ENCODE assay signal across 19 cellular contexts in genomic region chr2:216574046-216574445, GRCh38. TPM values are rescaled to one million over a fixed set of nuclear protein-coding genes. Genes with fewer than 3 reads are reported as not detected.
DNase-seq lines count a peak whose midpoint lies in the region; ATAC-seq and TF ChIP-seq lines count a peak whose summit lies in the region.
"Had no signal": no experiment of that assay in that cellular context is flagged by ENCODE, and none has a peak within 500 bp of the region (broad histone marks: within the 10 kb centered on the region; RNA-seq: fewer than 3 reads in every experiment).

No MANE protein-coding gene starts in this region.

- ATAC-seq in HG03354 (IDR thresholded peaks at IDR 0.05; ENCODE audit: poor library complexity, severe bottlenecking, unreplicated experiment), result no peak

- TF ChIP-seq CTCF in AG10803 (conservative IDR thresholded peaks at IDR 0.05; ENCODE audit: low read length), result no peak
- TF ChIP-seq CTCF in fibroblast of the aortic adventitia (IDR thresholded peaks at IDR 0.05; ENCODE audit: insufficient read depth, low read length), result no peak

- peak; percentile 91 for DNase-seq in AG10803 (ENCODE audit: low read depth)
- DNase-seq in NCI-H82 (lab: John Stamatoyannopoulos, UW), result peak; percentile 70
- peak; percentile 14 for DNase-seq in fibroblast of the aortic adventitia (ENCODE audit: low read depth)
- peak; percentile 35 for DNase-seq in myocyte (ENCODE audit: low read depth)
- no peak for DNase-seq in cortex of kidney (lab: John Stamatoyannopoulos, UW)
- DNase-seq in activated CD4-positive, alpha-beta T cell treated with anti-CD3 and anti-CD28 coated beads, Interleukin-2, amount 50 U/mL, for 4 hours, result no peak
- DNase-seq in NCI-H2196 (lab: John Stamatoyannopoulos, UW; ENCODE audit: unreplicated experiment), result no peak
- DNase-seq: activated naive CD8-positive, alpha-beta T cell treated with anti-CD3 and anti-CD28 coated beads, Interleukin-2, amount 10 ng/mL, durations not matched to agents 7 days and 5 days; Caco-2; GDM1; HCEC 1CT; NCI-H1092; NCI-H345; pancreas; SHP77; stimulated activated CD4-positive, alpha-beta T cell treated with anti-CD3 and anti-CD28 coated beads, Interleukin-12 subunit alpha, Interleukin-12 subunit beta, amount 100 ng/mL, for 4 hours; uterus had no signal

- no peak overlapping the region for H3K4me3 ChIP-seq in AG10803 (ENCODE audit: low read length)
- no peak overlapping the region for H3K4me3 ChIP-seq in fibroblast of the aortic adventitia (ENCODE audit: low read depth, low read length)
- H3K4me3 ChIP-seq: hepatocyte, pancreas, uterus had no signal

RNA-seq across cellular contexts. Expression of gene IGFBP2, which starts 59.2 kb away (rescaled TPM):
- total RNA-seq in fibroblast of the aortic adventitia (ENCODE audit: low replicate concordance) (1.1 and 10.6 TPM in 2 replicates), myocyte (0.42 and 0.72 TPM in 2 replicates)
- 2.7 TPM for polyA plus RNA-seq in myocyte (2012)

Comparison
In these comparisons a context has a peak if more than half of its experiments do, and no peak if none do; other contexts are left out.
1. DNase-seq: peak in AG10803 (single experiment), NCI-H82 (single experiment), fibroblast of the aortic adventitia (single experiment) and myocyte (single experiment); none in cortex of kidney (single experiment), activated CD4-positive, alpha-beta T cell treated with anti-CD3 and anti-CD28 coated beads, Interleukin-2, amount 50 U/mL, for 4 hours (0 of 2) and NCI-H2196 (single experiment).